In the genomic region with DNA sequence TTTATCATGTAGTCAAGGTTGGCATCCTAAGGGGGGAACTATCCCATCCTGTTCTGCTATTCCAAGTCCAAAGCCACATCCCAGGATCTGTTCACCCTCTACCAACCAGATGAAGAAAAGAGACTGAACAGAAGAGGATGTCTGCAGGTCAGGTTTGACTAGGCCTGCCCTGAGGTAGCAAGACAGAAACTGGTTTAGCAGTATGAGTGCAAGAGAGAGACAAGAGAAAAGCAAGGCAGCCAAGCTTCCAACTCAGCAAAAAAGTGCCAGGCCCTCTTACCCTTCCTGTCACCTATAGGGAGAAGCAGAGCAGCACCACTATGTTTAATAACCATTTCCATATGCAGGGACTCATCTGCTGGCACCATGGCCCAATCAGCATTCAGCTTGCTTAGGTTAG, we compare ENCODE assay signal across 18 cellular contexts.
DNase-seq lines count a peak whose midpoint lies in the region; ATAC-seq, FAIRE-seq and TF ChIP-seq lines count a peak whose summit lies in the region.
"Had no signal": no experiment of that assay in that cellular context is flagged by ENCODE, and none has a peak within 500 bp of the region (broad histone marks: within the 10 kb centered on the region; RNA-seq: fewer than 3 reads in every experiment).

No MANE protein-coding gene starts in this region.

- H3K9ac ChIP-seq in astrocyte (ENCODE audit: low read length), result no peak overlapping the region

- H3K27ac ChIP-seq in astrocyte (ENCODE audit: low read depth, low read length), result no peak overlapping the region
- no peak overlapping the region for H3K27ac ChIP-seq in esophagus muscularis mucosa (replicated peaks in 1 of 4)
- H3K27ac ChIP-seq in right lobe of liver, result peak overlapping the region; percentile 79 to 93 (median 93)
- no peak overlapping the region for H3K27ac ChIP-seq in CD4-positive, alpha-beta T cell (ENCODE audit: low read depth, low read length)
- H3K27ac ChIP-seq: A549, C4-2B had no signal

- H3K4me3 ChIP-seq in astrocyte (ENCODE audit: insufficient read depth, low read depth, low read length) (no peak overlapping the region), esophagus muscularis mucosa (no peak overlapping the region), right lobe of liver (no peak overlapping the region)
- H3K4me3 ChIP-seq: A549, GM12878, K562 had no signal

- no peak overlapping the region for H3K4me2 ChIP-seq in astrocyte (ENCODE audit: low read length)
- H3K4me2 ChIP-seq: A549 had no signal

- H3K4me3 Mint-ChIP-seq in astrocyte (ENCODE audit: unreplicated experiment), result peak overlapping the region; percentile 60
- no peak overlapping the region for H3K4me3 Mint-ChIP-seq in type B pancreatic cell
- no peak overlapping the region for H3K4me3 Mint-ChIP-seq in CD4-positive, alpha-beta T cell
- H3K4me3 Mint-ChIP-seq: CD4-positive, alpha-beta memory T cell; H9 had no signal

- DNase-seq in astrocyte (ENCODE audit: low read depth) (no peak), esophagus muscularis mucosa (ENCODE audit: extremely low spot score) (peak; percentile 72), right lobe of liver (no peak), type B pancreatic cell (ENCODE audit: extremely low spot score, unreplicated experiment) (no peak), erythroblast (lab: John Stamatoyannopoulos, UW) (no peak)
- no peak for DNase-seq in CD4-positive, alpha-beta T cell
- DNase-seq: AML-193; CD4-positive, alpha-beta memory T cell; DMS153; DND-41; EL; H9 had no signal

- no peak overlapping the region for H2AFZ ChIP-seq in astrocyte (ENCODE audit: low read depth, low read length)

- TF ChIP-seq CTCF in astrocyte (IDR thresholded peaks at IDR 0.05; ENCODE audit: insufficient read depth, low read depth, low read length), result no peak
- TF ChIP-seq CTCF in esophagus muscularis mucosa (IDR thresholded peaks at IDR 0.05), result no peak
- TF ChIP-seq CTCF in right lobe of liver (IDR thresholded peaks at IDR 0.05), result no peak
- no peak for TF ChIP-seq CTCF in type B pancreatic cell (conservative IDR thresholded peaks at IDR 0.05)
- TF ChIP-seq CTCF in CD4-positive, alpha-beta T cell (IDR thresholded peaks at IDR 0.05), result no peak

- H3K27ac Mint-ChIP-seq in astrocyte (ENCODE audit: unreplicated experiment), result no peak overlapping the region
- H3K27ac Mint-ChIP-seq in type B pancreatic cell, result peak overlapping the region; percentile 18
- no peak overlapping the region for H3K27ac Mint-ChIP-seq in CD4-positive, alpha-beta T cell
- H3K27ac Mint-ChIP-seq: CD4-positive, alpha-beta memory T cell; H9 had no signal

- H3K27me3 Mint-ChIP-seq in astrocyte (ENCODE audit: low read depth, unreplicated experiment), result peaks cover 3% of the 10 kb centered on the region
- no peaks in the 10 kb centered on the region for H3K27me3 Mint-ChIP-seq in type B pancreatic cell
- no peaks in the 10 kb centered on the region for H3K27me3 Mint-ChIP-seq in CD4-positive, alpha-beta T cell

- H3K4me1 Mint-ChIP-seq in astrocyte (ENCODE audit: low read depth, unreplicated experiment) (peaks cover 10% of the 10 kb centered on the region), type B pancreatic cell (ENCODE audit: unreplicated experiment) (peaks cover 27% of the 10 kb centered on the region)
- H3K4me1 Mint-ChIP-seq in CD4-positive, alpha-beta T cell (ENCODE audit: low read depth), result no peaks in the 10 kb centered on the region
- H3K4me1 Mint-ChIP-seq: CD4-positive, alpha-beta memory T cell; H9 had no signal

- H3K27me3 ChIP-seq in astrocyte (ENCODE audit: insufficient read depth, low read length) (no peaks in the 10 kb centered on the region), esophagus muscularis mucosa (no peaks in the 10 kb centered on the region), right lobe of liver (no peaks in the 10 kb centered on the region)
- no peaks in the 10 kb centered on the region for H3K27me3 ChIP-seq in CD4-positive, alpha-beta T cell (ENCODE audit: control insufficient read depth, insufficient read depth, low read length)

- H3K4me1 ChIP-seq in astrocyte (ENCODE audit: insufficient read depth, low read length) (no peaks in the 10 kb centered on the region), esophagus muscularis mucosa (no peaks in the 10 kb centered on the region), right lobe of liver (peaks cover 0 to 70% (median 18%) of the 10 kb centered on the region in 4 donors)
- H3K4me1 ChIP-seq: A549 had no signal

- POLR2A ChIA-PET in CD4-positive, alpha-beta T cell (lab: Charles Lee), result no interaction called here

- no peaks in the 10 kb centered on the region for H3K79me2 ChIP-seq in astrocyte (ENCODE audit: insufficient read depth, low read length)

- intact Hi-C loops in esophagus muscularis mucosa (cut with DNase I), result no loop called here
- intact Hi-C loops in right lobe of liver (cut with DNase I), result no loop called here
- intact Hi-C loops in CD4-positive, alpha-beta T cell (cut with DNase I, micrococcal nuclease), result no loop called here

- ATAC-seq in right lobe of liver (no peak), HG03108 (IDR thresholded peaks at IDR 0.05; ENCODE audit: unreplicated experiment) (no peak)
- ATAC-seq in CD4-positive, alpha-beta T cell (ENCODE audit: poor library complexity), result no peak
- ATAC-seq: GM12878, K562 had no signal

- TF ChIP-seq EP300 in esophagus muscularis mucosa (IDR thresholded peaks at IDR 0.05), result no peak

- FAIRE-seq in astrocyte (lab: Jason Lieb, UNC), result no peak
- FAIRE-seq: A549, GM12878, H1, K562 had no signal

- CTCF ChIA-PET in CD4-positive, alpha-beta T cell (lab: Charles Lee), result no interaction called here

- TF ChIP-seq POLR2A in esophagus muscularis mucosa (IDR thresholded peaks at IDR 0.05; ENCODE audit: low read depth) (no peak), right lobe of liver (IDR thresholded peaks at IDR 0.05) (no peak), erythroblast (IDR thresholded peaks at IDR 0.05; ENCODE audit: low read length) (no peak)

- H3K36me3 Mint-ChIP-seq in astrocyte (ENCODE audit: low read depth, unreplicated experiment), result peaks cover 20% of the 10 kb centered on the region
- no peaks in the 10 kb centered on the region for H3K36me3 Mint-ChIP-seq in type B pancreatic cell
- no peaks in the 10 kb centered on the region for H3K36me3 Mint-ChIP-seq in CD4-positive, alpha-beta T cell (ENCODE audit: low read depth)

- H3K9me3 Mint-ChIP-seq in astrocyte (ENCODE audit: unreplicated experiment) (peaks cover 24% of the 10 kb centered on the region), type B pancreatic cell (peaks cover 12% of the 10 kb centered on the region)
- H3K9me3 Mint-ChIP-seq in CD4-positive, alpha-beta T cell, result peaks cover 2% of the 10 kb centered on the region

- peaks cover 8% of the 10 kb centered on the region for H3K9me3 ChIP-seq in astrocyte (ENCODE audit: insufficient read depth, low read depth, low read length)
- peaks cover 0 to 10% (median 4%) of the 10 kb centered on the region in 4 donors for H3K9me3 ChIP-seq in esophagus muscularis mucosa
- no peaks in the 10 kb centered on the region for H3K9me3 ChIP-seq in right lobe of liver
- peaks cover 6% of the 10 kb centered on the region for H3K9me3 ChIP-seq in CD4-positive, alpha-beta T cell (ENCODE audit: control insufficient read depth, low read length)

- H4K20me1 ChIP-seq in astrocyte (ENCODE audit: insufficient read depth, low read length), result no peaks in the 10 kb centered on the region

- H3K36me3 ChIP-seq in astrocyte (ENCODE audit: insufficient read depth, low read length) (no peaks in the 10 kb centered on the region), esophagus muscularis mucosa (no peaks in the 10 kb centered on the region), right lobe of liver (no peaks in the 10 kb centered on the region)

Comparison
In these comparisons a context has a peak if more than half of its experiments do, and no peak if none do; other contexts are left out.
1. H3K27ac ChIP-seq: peak in right lobe of liver (3 of 3); none in astrocyte (single experiment), esophagus muscularis mucosa (0 of 4) and CD4-positive, alpha-beta T cell (single experiment).